1 cellular context compared by ENCODE assay signal in the genomic region with DNA sequence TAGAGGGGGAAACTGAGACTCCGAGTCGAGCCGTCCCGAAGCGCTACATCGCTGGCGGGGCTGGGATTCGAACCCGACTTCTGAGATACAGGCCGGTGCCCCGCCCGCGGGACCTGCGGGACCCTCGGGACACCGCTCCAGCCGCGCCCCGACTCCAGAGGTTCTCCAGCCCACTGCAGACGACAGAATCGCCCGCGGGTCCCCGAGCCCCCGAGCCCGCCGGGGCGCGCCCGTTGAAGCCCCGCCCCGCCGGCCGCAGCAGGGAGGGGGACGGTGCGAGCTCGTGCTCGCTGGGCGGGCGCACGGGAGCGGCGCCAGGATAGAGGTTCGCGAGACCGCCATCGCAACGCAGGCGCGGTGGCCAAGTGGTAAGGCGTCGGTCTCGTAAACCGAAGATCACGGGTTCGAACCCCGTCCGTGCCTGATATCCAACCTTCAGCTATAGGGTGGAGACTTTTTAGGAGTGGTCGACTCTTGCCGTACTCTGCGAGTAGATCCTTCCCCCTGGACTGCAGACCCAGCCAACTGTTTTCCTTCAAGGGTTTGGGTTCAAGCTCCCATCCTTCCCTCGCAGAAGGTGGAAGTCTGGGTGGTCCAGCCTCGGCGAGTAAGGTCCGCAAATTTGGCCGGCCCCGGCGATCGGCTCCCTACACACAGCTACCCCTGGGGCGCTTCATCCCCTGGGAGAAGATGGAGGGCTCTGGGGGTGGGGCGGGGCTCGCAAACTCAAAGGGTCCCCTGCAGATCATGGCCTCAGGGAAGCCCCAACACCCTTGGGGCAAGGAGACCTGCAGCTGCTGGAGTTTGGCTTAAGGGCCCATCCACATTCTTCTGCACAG.
TF ChIP-seq lines count a peak whose summit lies in the region.

No MANE protein-coding gene starts in this region.

TF ChIP-seq in HEK293, 187 proteins besides CTCF, POLR2A, EP300 and RAD21 (continued from another document and continues in another):
- TF ChIP-seq, protein P1, sequence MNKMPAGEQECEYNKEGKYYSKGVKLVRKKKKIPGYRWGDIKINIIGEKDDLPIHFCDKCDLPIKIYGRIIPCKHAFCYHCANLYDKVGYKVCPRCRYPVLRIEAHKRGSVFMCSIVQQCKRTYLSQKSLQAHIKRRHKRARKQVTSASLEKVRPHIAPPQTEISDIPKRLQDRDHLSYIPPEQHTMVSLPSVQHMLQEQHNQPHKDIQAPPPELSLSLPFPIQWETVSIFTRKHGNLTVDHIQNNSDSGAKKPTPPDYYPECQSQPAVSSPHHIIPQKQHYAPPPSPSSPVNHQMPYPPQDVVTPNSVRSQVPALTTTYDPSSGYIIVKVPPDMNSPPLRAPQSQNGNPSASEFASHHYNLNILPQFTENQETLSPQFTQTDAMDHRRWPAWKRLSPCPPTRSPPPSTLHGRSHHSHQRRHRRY (tag by site-specific recombination; IDR thresholded peaks at IDR 0.05) = no peak
- TF ChIP-seq ZNF514 (tag by site-specific recombination; IDR thresholded peaks at IDR 0.05) (no peak), ZNF416 (tag by site-specific recombination; IDR thresholded peaks at IDR 0.05) (no peak), ZBTB48 (tag by site-specific recombination; IDR thresholded peaks at IDR 0.05) (peak; percentile 89), ZEB2 (tag by site-specific recombination; IDR thresholded peaks at IDR 0.05) (peak; percentile 93), ZNF549 (tag by site-specific recombination; IDR thresholded peaks at IDR 0.05) (peak; percentile 29; the same call in 1 of the 2 replicates), RBAK (tag by site-specific recombination; IDR thresholded peaks at IDR 0.05) (no peak), GFI1B (tag by site-specific recombination; IDR thresholded peaks at IDR 0.05) (no peak), ZNF629 (tag by site-specific recombination; IDR thresholded peaks at IDR 0.05) (peak; percentile 64), GLI4 (tag by site-specific recombination; IDR thresholded peaks at IDR 0.05) (peak; percentile 56; the same call in 1 of the 2 replicates), ZBTB1 (tag by site-specific recombination; IDR thresholded peaks at IDR 0.05) (0 out of 2 replicates have a peak, but pooled peaks have one; percentile 46), REPIN1 (tag by site-specific recombination; IDR thresholded peaks at IDR 0.05; ENCODE audit: low read depth) (peak; percentile 56; the same call in 1 of the 2 replicates), HOXA7 (CRISPR knock-in tag; IDR thresholded peaks at IDR 0.05; ENCODE audit: borderline replicate concordance) (no peak), ZNF37A (tag by site-specific recombination; IDR thresholded peaks at IDR 0.05) (peak; percentile 42; the same call in 1 of the 2 replicates), ZNF404 (tag by site-specific recombination; IDR thresholded peaks at IDR 0.05) (0 out of 2 replicates have a peak, but pooled peaks have one; percentile 5), ZBTB21 (tag by site-specific recombination; IDR thresholded peaks at IDR 0.05) (peak; percentile 61; the same call in 1 of the 2 replicates), ZBTB7A (tag by site-specific recombination; IDR thresholded peaks at IDR 0.05; ENCODE audit: low read depth) (peak; percentile 81; the same call in 1 of the 2 replicates), YY2 (tag by site-specific recombination; IDR thresholded peaks at IDR 0.05) (0 out of 2 replicates have a peak, but pooled peaks have one; percentile 20), ZNF221 (tag by site-specific recombination; IDR thresholded peaks at IDR 0.05; ENCODE audit: borderline replicate concordance) (no peak), ZNF266 (tag by site-specific recombination; IDR thresholded peaks at IDR 0.05; ENCODE audit: low read depth) (no peak), ZSCAN30 (tag by site-specific recombination; IDR thresholded peaks at IDR 0.05) (peak; percentile 83), ZNF423 (tag by site-specific recombination; IDR thresholded peaks at IDR 0.05) (peak; percentile 87), ZNF501 (tag by site-specific recombination; IDR thresholded peaks at IDR 0.05) (0 out of 2 replicates have a peak, but pooled peaks have one; percentile 52), ZFHX2 (tag by site-specific recombination; conservative IDR thresholded peaks at IDR 0.05) (peak; percentile 12; the same call in 1 of the 2 replicates), ZNF146 (tag by site-specific recombination; IDR thresholded peaks at IDR 0.05) (peak; percentile 37; the same call in 1 of the 2 replicates), ZFP69B (tag by site-specific recombination; IDR thresholded peaks at IDR 0.05) (peak; percentile 69; the same call in 1 of the 2 replicates), IKZF3 (tag by site-specific recombination; IDR thresholded peaks at IDR 0.05) (peak; percentile 88), TRIM28 (IDR thresholded peaks at IDR 0.05; ENCODE audit: borderline replicate concordance, low read length) (peak; percentile 62; the same call in 1 of the 2 replicates), ZXDB (tag by site-specific recombination; IDR thresholded peaks at IDR 0.05) (peak; percentile 59; the same call in 1 of the 2 replicates), ZSCAN16 (tag by site-specific recombination; IDR thresholded peaks at IDR 0.05) (0 out of 2 replicates have a peak, but pooled peaks have one; percentile 40), ZNF324 (tag by site-specific recombination; IDR thresholded peaks at IDR 0.05) (peak; percentile 90), ZNF654 (tag by site-specific recombination; IDR thresholded peaks at IDR 0.05; ENCODE audit: low read depth) (peak; percentile 19; the same call in 1 of the 2 replicates), ZNF701 (tag by site-specific recombination; IDR thresholded peaks at IDR 0.05) (peak; percentile 17; the same call in 1 of the 2 replicates), KLF10 (tag by site-specific recombination; IDR thresholded peaks at IDR 0.05) (peak; percentile 74), GLIS1 (tag by site-specific recombination; IDR thresholded peaks at IDR 0.05) (peak; percentile 54), SP2 (tag by site-specific recombination; IDR thresholded peaks at IDR 0.05) (peak; percentile 58), BCL11B (tag by site-specific recombination; IDR thresholded peaks at IDR 0.05; ENCODE audit: low read depth) (0 out of 2 replicates have a peak, but pooled peaks have one; percentile 12), ZNF768 (tag by site-specific recombination; IDR thresholded peaks at IDR 0.05) (no peak), ZBTB17 (tag by site-specific recombination; IDR thresholded peaks at IDR 0.05) (peak; percentile 85), ZNF600 (tag by site-specific recombination; IDR thresholded peaks at IDR 0.05) (peak; percentile 92), ZNF366 (tag by site-specific recombination; conservative IDR thresholded peaks at IDR 0.05) (peak; percentile 93), ZBTB20 (tag by site-specific recombination; IDR thresholded peaks at IDR 0.05) (peak; percentile 58), ZNF610 (tag by site-specific recombination; IDR thresholded peaks at IDR 0.05; ENCODE audit: borderline replicate concordance) (0 out of 2 replicates have a peak, but pooled peaks have one; percentile 29), MZF1 (tag by site-specific recombination; IDR thresholded peaks at IDR 0.05; ENCODE audit: borderline replicate concordance) (peak; percentile 71; the same call in 1 of the 2 replicates), ZSCAN23 (tag by site-specific recombination; IDR thresholded peaks at IDR 0.05) (peak; percentile 26; the same call in 1 of the 2 replicates), KLF16 (tag by site-specific recombination; IDR thresholded peaks at IDR 0.05) (peak; percentile 93), ZIC2 (tag by site-specific recombination; IDR thresholded peaks at IDR 0.05) (peak; percentile 86)
- TF ChIP-seq, protein P2, sequence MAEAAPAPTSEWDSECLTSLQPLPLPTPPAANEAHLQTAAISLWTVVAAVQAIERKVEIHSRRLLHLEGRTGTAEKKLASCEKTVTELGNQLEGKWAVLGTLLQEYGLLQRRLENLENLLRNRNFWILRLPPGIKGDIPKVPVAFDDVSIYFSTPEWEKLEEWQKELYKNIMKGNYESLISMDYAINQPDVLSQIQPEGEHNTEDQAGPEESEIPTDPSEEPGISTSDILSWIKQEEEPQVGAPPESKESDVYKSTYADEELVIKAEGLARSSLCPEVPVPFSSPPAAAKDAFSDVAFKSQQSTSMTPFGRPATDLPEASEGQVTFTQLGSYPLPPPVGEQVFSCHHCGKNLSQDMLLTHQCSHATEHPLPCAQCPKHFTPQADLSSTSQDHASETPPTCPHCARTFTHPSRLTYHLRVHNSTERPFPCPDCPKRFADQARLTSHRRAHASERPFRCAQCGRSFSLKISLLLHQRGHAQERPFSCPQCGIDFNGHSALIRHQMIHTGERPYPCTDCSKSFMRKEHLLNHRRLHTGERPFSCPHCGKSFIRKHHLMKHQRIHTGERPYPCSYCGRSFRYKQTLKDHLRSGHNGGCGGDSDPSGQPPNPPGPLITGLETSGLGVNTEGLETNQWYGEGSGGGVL (tag by site-specific recombination; IDR thresholded peaks at IDR 0.05) = peak; percentile 37
- TF ChIP-seq, protein P3, sequence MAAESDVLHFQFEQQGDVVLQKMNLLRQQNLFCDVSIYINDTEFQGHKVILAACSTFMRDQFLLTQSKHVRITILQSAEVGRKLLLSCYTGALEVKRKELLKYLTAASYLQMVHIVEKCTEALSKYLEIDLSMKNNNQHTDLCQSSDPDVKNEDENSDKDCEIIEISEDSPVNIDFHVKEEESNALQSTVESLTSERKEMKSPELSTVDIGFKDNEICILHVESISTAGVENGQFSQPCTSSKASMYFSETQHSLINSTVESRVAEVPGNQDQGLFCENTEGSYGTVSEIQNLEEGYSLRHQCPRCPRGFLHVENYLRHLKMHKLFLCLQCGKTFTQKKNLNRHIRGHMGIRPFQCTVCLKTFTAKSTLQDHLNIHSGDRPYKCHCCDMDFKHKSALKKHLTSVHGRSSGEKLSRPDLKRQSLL (tag by site-specific recombination; IDR thresholded peaks at IDR 0.05) = no peak
- TF ChIP-seq, protein P4, sequence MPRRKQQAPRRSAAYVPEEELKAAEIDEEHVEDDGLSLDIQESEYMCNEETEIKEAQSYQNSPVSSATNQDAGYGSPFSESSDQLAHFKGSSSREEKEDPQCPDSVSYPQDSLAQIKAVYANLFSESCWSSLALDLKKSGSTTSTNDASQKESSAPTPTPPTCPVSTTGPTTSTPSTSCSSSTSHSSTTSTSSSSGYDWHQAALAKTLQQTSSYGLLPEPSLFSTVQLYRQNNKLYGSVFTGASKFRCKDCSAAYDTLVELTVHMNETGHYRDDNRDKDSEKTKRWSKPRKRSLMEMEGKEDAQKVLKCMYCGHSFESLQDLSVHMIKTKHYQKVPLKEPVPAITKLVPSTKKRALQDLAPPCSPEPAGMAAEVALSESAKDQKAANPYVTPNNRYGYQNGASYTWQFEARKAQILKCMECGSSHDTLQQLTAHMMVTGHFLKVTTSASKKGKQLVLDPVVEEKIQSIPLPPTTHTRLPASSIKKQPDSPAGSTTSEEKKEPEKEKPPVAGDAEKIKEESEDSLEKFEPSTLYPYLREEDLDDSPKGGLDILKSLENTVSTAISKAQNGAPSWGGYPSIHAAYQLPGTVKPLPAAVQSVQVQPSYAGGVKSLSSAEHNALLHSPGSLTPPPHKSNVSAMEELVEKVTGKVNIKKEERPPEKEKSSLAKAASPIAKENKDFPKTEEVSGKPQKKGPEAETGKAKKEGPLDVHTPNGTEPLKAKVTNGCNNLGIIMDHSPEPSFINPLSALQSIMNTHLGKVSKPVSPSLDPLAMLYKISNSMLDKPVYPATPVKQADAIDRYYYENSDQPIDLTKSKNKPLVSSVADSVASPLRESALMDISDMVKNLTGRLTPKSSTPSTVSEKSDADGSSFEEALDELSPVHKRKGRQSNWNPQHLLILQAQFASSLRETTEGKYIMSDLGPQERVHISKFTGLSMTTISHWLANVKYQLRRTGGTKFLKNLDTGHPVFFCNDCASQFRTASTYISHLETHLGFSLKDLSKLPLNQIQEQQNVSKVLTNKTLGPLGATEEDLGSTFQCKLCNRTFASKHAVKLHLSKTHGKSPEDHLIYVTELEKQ (tag by site-specific recombination; IDR thresholded peaks at IDR 0.05; ENCODE audit: borderline replicate concordance) = no peak
- TF ChIP-seq, protein P5, sequence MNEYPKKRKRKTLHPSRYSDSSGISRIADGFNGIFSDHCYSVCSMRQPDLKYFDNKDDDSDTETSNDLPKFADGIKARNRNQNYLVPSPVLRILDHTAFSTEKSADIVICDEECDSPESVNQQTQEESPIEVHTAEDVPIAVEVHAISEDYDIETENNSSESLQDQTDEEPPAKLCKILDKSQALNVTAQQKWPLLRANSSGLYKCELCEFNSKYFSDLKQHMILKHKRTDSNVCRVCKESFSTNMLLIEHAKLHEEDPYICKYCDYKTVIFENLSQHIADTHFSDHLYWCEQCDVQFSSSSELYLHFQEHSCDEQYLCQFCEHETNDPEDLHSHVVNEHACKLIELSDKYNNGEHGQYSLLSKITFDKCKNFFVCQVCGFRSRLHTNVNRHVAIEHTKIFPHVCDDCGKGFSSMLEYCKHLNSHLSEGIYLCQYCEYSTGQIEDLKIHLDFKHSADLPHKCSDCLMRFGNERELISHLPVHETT (tag by site-specific recombination; IDR thresholded peaks at IDR 0.05) = peak; percentile 89
- TF ChIP-seq, protein P6, sequence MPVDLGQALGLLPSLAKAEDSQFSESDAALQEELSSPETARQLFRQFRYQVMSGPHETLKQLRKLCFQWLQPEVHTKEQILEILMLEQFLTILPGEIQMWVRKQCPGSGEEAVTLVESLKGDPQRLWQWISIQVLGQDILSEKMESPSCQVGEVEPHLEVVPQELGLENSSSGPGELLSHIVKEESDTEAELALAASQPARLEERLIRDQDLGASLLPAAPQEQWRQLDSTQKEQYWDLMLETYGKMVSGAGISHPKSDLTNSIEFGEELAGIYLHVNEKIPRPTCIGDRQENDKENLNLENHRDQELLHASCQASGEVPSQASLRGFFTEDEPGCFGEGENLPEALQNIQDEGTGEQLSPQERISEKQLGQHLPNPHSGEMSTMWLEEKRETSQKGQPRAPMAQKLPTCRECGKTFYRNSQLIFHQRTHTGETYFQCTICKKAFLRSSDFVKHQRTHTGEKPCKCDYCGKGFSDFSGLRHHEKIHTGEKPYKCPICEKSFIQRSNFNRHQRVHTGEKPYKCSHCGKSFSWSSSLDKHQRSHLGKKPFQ (tag by site-specific recombination; IDR thresholded peaks at IDR 0.05) = peak; percentile 15; the same call in 1 of the 2 replicates
- TF ChIP-seq, protein P7, sequence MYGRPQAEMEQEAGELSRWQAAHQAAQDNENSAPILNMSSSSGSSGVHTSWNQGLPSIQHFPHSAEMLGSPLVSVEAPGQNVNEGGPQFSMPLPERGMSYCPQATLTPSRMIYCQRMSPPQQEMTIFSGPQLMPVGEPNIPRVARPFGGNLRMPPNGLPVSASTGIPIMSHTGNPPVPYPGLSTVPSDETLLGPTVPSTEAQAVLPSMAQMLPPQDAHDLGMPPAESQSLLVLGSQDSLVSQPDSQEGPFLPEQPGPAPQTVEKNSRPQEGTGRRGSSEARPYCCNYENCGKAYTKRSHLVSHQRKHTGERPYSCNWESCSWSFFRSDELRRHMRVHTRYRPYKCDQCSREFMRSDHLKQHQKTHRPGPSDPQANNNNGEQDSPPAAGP (tag by site-specific recombination; IDR thresholded peaks at IDR 0.05) = peak; percentile 94
- TF ChIP-seq, protein P8, sequence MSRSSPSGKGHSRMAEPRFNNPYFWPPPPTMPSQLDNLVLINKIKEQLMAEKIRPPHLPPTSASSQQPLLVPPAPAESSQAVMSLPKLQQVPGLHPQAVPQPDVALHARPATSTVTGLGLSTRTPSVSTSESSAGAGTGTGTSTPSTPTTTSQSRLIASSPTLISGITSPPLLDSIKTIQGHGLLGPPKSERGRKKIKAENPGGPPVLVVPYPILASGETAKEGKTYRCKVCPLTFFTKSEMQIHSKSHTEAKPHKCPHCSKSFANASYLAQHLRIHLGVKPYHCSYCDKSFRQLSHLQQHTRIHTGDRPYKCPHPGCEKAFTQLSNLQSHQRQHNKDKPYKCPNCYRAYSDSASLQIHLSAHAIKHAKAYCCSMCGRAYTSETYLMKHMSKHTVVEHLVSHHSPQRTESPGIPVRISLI (tag by site-specific recombination; IDR thresholded peaks at IDR 0.05) = 0 out of 2 replicates have a peak, but pooled peaks have one; percentile 37
